Comparison of ENCODE assay signal across 8 cellular contexts in the genomic region with DNA sequence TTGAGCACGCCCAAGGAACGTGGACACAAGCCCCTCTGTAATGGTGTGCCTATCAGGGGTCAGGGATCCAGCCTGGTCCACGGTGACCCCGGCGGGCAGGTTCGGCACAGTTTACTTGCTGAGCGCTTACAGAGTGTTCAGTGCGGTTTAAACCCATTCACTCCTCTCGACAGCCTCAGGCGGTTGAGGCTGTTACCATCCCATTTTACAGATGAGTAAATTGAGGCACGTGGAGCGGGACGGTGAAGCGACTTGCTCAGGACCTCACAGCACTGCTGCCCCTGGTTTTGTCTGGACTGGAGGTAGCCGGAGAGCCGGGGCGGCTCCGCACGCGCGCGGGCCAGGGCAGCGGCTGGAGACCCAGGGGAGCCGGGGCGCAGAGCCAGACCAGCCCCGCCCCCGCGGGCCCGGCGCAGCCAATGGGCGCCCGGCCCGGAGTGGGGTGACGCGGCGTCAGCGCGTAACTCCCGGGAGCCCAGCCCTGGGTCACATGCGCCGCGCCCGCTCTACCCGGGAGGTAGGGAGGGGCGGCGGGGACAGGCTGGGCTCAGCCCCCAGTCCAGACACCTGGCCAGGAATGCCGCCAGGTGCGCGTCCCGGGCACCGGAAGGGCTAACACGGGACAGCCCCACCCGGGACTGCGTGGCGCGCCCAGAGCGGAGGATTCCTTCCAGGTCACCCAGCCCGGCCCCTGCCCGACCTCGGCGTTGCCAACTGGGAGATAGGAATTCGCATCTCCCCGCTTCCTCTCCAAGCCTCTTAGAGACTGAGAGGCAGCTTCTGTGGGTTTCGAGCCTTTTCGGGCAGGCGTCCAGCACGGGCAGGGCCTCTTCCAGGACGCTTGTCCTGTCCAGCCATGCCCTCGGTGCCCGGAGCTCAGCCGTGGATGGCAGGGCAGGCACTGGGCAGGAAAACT. TPM values are rescaled to one million over a fixed set of nuclear protein-coding genes. Genes with fewer than 3 reads are reported as not detected.
DNase-seq lines count a peak whose midpoint lies in the region; ATAC-seq, FAIRE-seq and TF ChIP-seq lines count a peak whose summit lies in the region.

No MANE protein-coding gene starts in this region.

- peak; percentile 61 for DNase-seq in NCI-H2107 treated with DMSO at 0.1 percent for 48 hours (lab: John Stamatoyannopoulos, UW; ENCODE audit: unreplicated experiment)
- peak; percentile 86 for DNase-seq in WERI-Rb-1
- DNase-seq in mammary epithelial cell, result peak; percentile 97
- DNase-seq in iPS-NIHi7 (ENCODE audit: extremely low spot score), result peak; percentile 94
- peak; percentile 97 for DNase-seq in small intestine

- H3K79me2 ChIP-seq in mammary epithelial cell (ENCODE audit: insufficient read depth, low read length), result peaks cover 20% of the 10 kb centered on the region

- no peak overlapping the region for H2AFZ ChIP-seq in mammary epithelial cell (ENCODE audit: low read depth, low read length)

- TF ChIP-seq CTCF in WERI-Rb-1 (IDR thresholded peaks at IDR 0.05; ENCODE audit: low read depth, low read length) (no peak), mammary epithelial cell (conservative IDR thresholded peaks at IDR 0.05 in 1 of 2, IDR thresholded peaks at IDR 0.05 in 1 of 2; ENCODE audit: extremely low read depth in 1 of 2, insufficient read depth in 1 of 2, low read depth in 1 of 2, low read length in 2 of 2) (no peak)

- dilution Hi-C loops in mammary epithelial cell (cut with HindIII; ENCODE audit: low sequenced_read_pairs), result no loop called here

- H4K20me1 ChIP-seq in mammary epithelial cell (ENCODE audit: insufficient read depth, low read length), result no peaks in the 10 kb centered on the region

- WGBS in mammary epithelial cell (ENCODE audit: low coverage, missing lambda C conversion rate), result 8% methylated on average over 32 of the region's 71 CpGs
- 1 to 3% (median 2%) methylated on average over 58 to 71 of the region's 71 CpGs for WGBS in small intestine, 3 donors

- peak overlapping the region; percentile 72 for H3K9ac ChIP-seq in mammary epithelial cell (ENCODE audit: insufficient read depth, low read length)

- CTCF ChIA-PET in mammary epithelial cell (lab: Charles Lee; ENCODE audit: low non-redundant PET), result interaction anchor here (0.5 to 0.6 kb wide), 2 partner anchors 195 to 812 kb away, joined by 3 to 5 read pairs; no protein-coding TSS in a partner anchor

- H3K4me2 ChIP-seq in mammary epithelial cell (ENCODE audit: insufficient read depth, low read depth, low read length), result peak overlapping the region; percentile 76

- BruUV-seq in mammary epithelial cell (replicated peaks; lab: Mats Ljungman, UMichigan), result TSS peak; percentile 74

- ATAC-seq in GM18502 (IDR thresholded peaks at IDR 0.05; ENCODE audit: poor library complexity, unreplicated experiment), result peak; percentile 72
- ATAC-seq in HG02885 (IDR thresholded peaks at IDR 0.05; ENCODE audit: poor library complexity, unreplicated experiment), result peak; percentile 72
- no peak for ATAC-seq in HG03378 (IDR thresholded peaks at IDR 0.05; ENCODE audit: unreplicated experiment)

- H3K27me3 ChIP-seq in WERI-Rb-1 (ENCODE audit: insufficient read depth, low read depth, severe bottlenecking) (no peaks in the 10 kb centered on the region), mammary epithelial cell (ENCODE audit: insufficient read depth, low read length) (no peaks in the 10 kb centered on the region), small intestine (ENCODE audit: control insufficient read depth in 2 of 2, insufficient read depth in 2 of 2, low read length in 2 of 2) (no peaks in the 10 kb centered on the region)

- H3K4me1 ChIP-seq in mammary epithelial cell (ENCODE audit: insufficient read depth, low read length) (peaks cover 76% of the 10 kb centered on the region), small intestine (ENCODE audit: control insufficient read depth in 2 of 2, insufficient read depth in 1 of 2, low read depth in 1 of 2, low read length in 1 of 2) (peaks cover 8 to 11% of the 10 kb centered on the region in 2 donors)

- H3K9me3 ChIP-seq in WERI-Rb-1 (ENCODE audit: severe bottlenecking) (no peaks in the 10 kb centered on the region), mammary epithelial cell (replicated peaks; ENCODE audit: insufficient read depth, low read length) (no peaks in the 10 kb centered on the region), small intestine (ENCODE audit: control insufficient read depth, low read depth) (no peaks in the 10 kb centered on the region)

- FAIRE-seq in small intestine (lab: Jason Lieb, UNC), result no peak

- H3K27ac ChIP-seq in WERI-Rb-1 (peak overlapping the region; percentile 75), mammary epithelial cell (ENCODE audit: insufficient read depth, low read depth, low read length) (peak overlapping the region; percentile 98), small intestine (ENCODE audit: low read depth in 1 of 2, low read length in 1 of 2) (peak overlapping the region; percentile 96 to 98)

- H3K36me3 ChIP-seq in WERI-Rb-1 (peaks cover 15% of the 10 kb centered on the region), mammary epithelial cell (ENCODE audit: insufficient read depth, low read length) (no peaks in the 10 kb centered on the region), small intestine (ENCODE audit: control insufficient read depth in 2 of 2, insufficient read depth in 2 of 2, low read length in 2 of 2) (no peaks in the 10 kb centered on the region)

- intact Hi-C loops in mammary epithelial cell (cut with micrococcal nuclease), result loop anchor here (5.0 kb wide), 1 partner anchor 148 kb away; no protein-coding TSS in a partner anchor

- in situ Hi-C loops in mammary epithelial cell (cut with MboI; ENCODE audit: low sequenced_read_pairs in 2 of 2), result no loop called here

- H3K4me3 ChIP-seq in WERI-Rb-1 (ENCODE audit: low read depth, low read length) (peak overlapping the region; percentile 44), mammary epithelial cell (replicated peaks in 1 of 3; ENCODE audit: insufficient read depth in 1 of 3, low read depth in 2 of 3, low read length in 3 of 3) (peak overlapping the region; percentile 4 to 37 (median 12)), small intestine (ENCODE audit: low read depth in 1 of 2, low read length in 2 of 2) (peak overlapping the region; percentile 12 to 27)

RNA-seq across cellular contexts. Expression of a gene that starts 3.3 kb away (rescaled TPM):
- total RNA-seq in mammary epithelial cell, result 100 to 1,000 TPM; 109 to 173 TPM
- polyA plus RNA-seq in mammary epithelial cell (71.5 TPM), small intestine (100 to 1,000 TPM in 2 of 3 donors, 10 to 100 TPM in 1; 99.7 to 155 (median 111) TPM)
- 152 TPM for polyA minus RNA-seq in mammary epithelial cell
